Comparison of ENCODE assay signal across 19 cellular contexts in the genomic region with DNA sequence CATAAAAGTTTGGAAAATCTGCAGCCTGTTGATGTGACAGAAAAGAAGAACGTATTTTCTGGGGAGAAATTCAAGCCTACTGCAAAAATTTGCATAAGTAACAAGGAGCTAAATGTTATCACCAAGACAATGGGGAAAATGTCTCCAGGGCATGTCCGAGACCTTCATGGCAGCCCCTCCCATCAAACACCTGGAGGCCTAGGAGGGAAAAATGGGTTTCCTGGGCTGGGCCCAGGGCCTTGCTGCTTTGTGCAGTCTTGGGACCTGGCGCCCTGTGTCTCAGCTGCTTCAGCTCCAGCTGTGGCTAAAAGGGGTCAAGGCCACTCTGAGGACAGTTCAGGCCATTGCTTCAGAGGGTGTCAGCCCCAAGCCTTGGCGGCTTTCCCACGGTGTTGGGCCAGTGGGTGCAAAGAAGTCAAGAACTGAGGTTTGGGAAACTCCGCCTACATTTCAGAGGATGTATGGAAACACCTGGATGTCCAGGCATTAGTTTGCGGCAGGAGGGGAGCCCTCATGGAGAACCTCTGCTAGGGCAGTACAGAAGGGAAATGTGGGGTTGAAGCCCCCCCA. TPM values are rescaled to one million over a fixed set of nuclear protein-coding genes. Genes with fewer than 3 reads are reported as not detected.
DNase-seq lines count a peak whose midpoint lies in the region; ATAC-seq, FAIRE-seq and TF ChIP-seq lines count a peak whose summit lies in the region.
"Had no signal": no experiment of that assay in that cellular context is flagged by ENCODE, and none has a peak within 500 bp of the region (broad histone marks: within the 10 kb centered on the region; RNA-seq: fewer than 3 reads in every experiment).

No MANE protein-coding gene starts in this region.

- WGBS in HepG2 (ENCODE audit: low lambda C conversion rate) = 93% methylated on average over 6 of the region's 7 CpGs
- 100% methylated on average over 1 of the region's 7 CpGs for WGBS in right lobe of liver (ENCODE audit: insufficient coverage, low coverage, low lambda C conversion rate, missing lambda C conversion rate)
- 92% methylated on average over 7 of the region's 7 CpGs; no CpG with 5 or more reads in 1 of the 2 experiments for WGBS in H1 (ENCODE audit: extremely low coverage in 1 of 2, insufficient coverage in 1 of 2, insufficient read length in 1 of 2, insufficient replicate concordance in 2 of 2, low coverage in 1 of 2, low lambda C conversion rate in 2 of 2, missing lambda C conversion rate in 1 of 2), 2 experiments
- 97 to 100% (median 98%) methylated on average over 7 of the region's 7 CpGs for WGBS in spleen, 5 donors

- H2BK20ac ChIP-seq in H1 (ENCODE audit: low read length) = no peak overlapping the region

- no peak overlapping the region for H3K4me2 ChIP-seq in HepG2 (ENCODE audit: low read depth, low read length)
- no peak overlapping the region for H3K4me2 ChIP-seq in H1 (ENCODE audit: insufficient read depth in 1 of 2, low read depth in 2 of 2, low read length in 2 of 2)

- H3K4ac ChIP-seq in H1 (replicated peaks; ENCODE audit: insufficient read length, low read depth, low read length) = no peak overlapping the region

- H2BK5ac ChIP-seq in H1 (ENCODE audit: low read depth, low read length) = no peak overlapping the region

- DNase-seq in HepG2 (ENCODE audit: low spot score) (no peak), right lobe of liver (no peak), H1 (ENCODE audit: low read depth in 1 of 2, low spot score in 2 of 2) (no peak), spleen (peak; percentile 37), NCI-H82 treated with DMSO at 0.1 percent for 48 hours (lab: John Stamatoyannopoulos, UW; ENCODE audit: unreplicated experiment) (no peak)
- no peak for DNase-seq in stimulated activated CD4-positive, alpha-beta T cell treated with anti-CD3 and anti-CD28 coated beads, Interleukin-15, amount 100 ng/mL, for 24 hours
- DNase-seq: C1 segment of cervical spinal cord; Caco-2; CD4-positive, alpha-beta memory T cell; DMS153; DND-41; GF-D8; GOT3; H7; HFFc6 had no signal

- H4K8ac ChIP-seq in H1 (ENCODE audit: extremely low read depth, insufficient read depth, low read length) = 0 out of 2 replicates have a peak overlapping the region, but pooled peaks have one; percentile 25

- H3K27ac ChIP-seq in HepG2 (ENCODE audit: extremely low read length, insufficient read depth, low read length) = no peak overlapping the region
- H3K27ac ChIP-seq in right lobe of liver = no peak overlapping the region
- no peak overlapping the region for H3K27ac ChIP-seq in HEK293 (ENCODE audit: extremely low read depth, low read depth, low read length)
- no peak overlapping the region for H3K27ac ChIP-seq in H1 (ENCODE audit: low read depth, low read length)
- no peak overlapping the region for H3K27ac ChIP-seq in spleen

- CTCF ChIA-PET in HepG2 (lab: Yijun Ruan, JAX; ENCODE audit: low intra/inter-chr PET ratio, low total read pairs) = no interaction called here
- CTCF ChIA-PET in HEK293 (lab: Yijun Ruan, JAX) = no interaction called here
- CTCF ChIA-PET in H1 (lab: Charles Lee; ENCODE audit: partially characterized antibody) = no interaction called here

- ATAC-seq in HepG2 (no peak), right lobe of liver (no peak), GM18502 (IDR thresholded peaks at IDR 0.05; ENCODE audit: poor library complexity, unreplicated experiment) (no peak)
- ATAC-seq: HCT116 had no signal

- TF ChIP-seq RAD21 in HepG2 (CRISPR knock-in tag; IDR thresholded peaks at IDR 0.05) (no peak), H1 (IDR thresholded peaks at IDR 0.05 in 1 of 2, conservative IDR thresholded peaks at IDR 0.05 in 1 of 2; ENCODE audit: low read depth in 2 of 2, low read length in 2 of 2) (no peak)

- TF ChIP-seq EP300 in HepG2 (IDR thresholded peaks at IDR 0.05; ENCODE audit: low read depth in 2 of 2, low read length in 2 of 2) (no peak), HepG2 (CRISPR knock-in tag; IDR thresholded peaks at IDR 0.05; ENCODE audit: borderline replicate concordance) (no peak), H1 (IDR thresholded peaks at IDR 0.05; ENCODE audit: borderline replicate concordance in 1 of 2, low read depth in 2 of 2, low read length in 2 of 2) (no peak)

- intact Hi-C loops in HepG2 (cut with micrococcal nuclease; ENCODE audit: unreplicated experiment) (no loop called here), right lobe of liver (cut with DNase I) (no loop called here), spleen (cut with DNase I; ENCODE audit: low total_unique reads) (no loop called here)

- H3K4me1 ChIP-seq in HepG2 (ENCODE audit: insufficient read depth, low read length) = no peaks in the 10 kb centered on the region
- no peaks in the 10 kb centered on the region for H3K4me1 ChIP-seq in right lobe of liver
- H3K4me1 ChIP-seq in HEK293 (ENCODE audit: control insufficient read depth, insufficient read depth, low read length) = no peaks in the 10 kb centered on the region
- peaks cover 0 to 4% (median 0%) of the 10 kb centered on the region in 4 experiments; a peak in 1 of 7 replicates for H3K4me1 ChIP-seq in H1 (replicated peaks in 1 of 4; ENCODE audit: control insufficient read depth in 3 of 4, insufficient read depth in 4 of 4, low read length in 3 of 4)
- H3K4me1 ChIP-seq in spleen = peaks cover 0 to 18% (median 1%) of the 10 kb centered on the region in 6 donors
- H3K4me1 ChIP-seq: Caco-2 had no signal

- H3K27me3 ChIP-seq in HepG2 (ENCODE audit: control insufficient read depth in 1 of 2, insufficient read depth in 2 of 2, low read length in 2 of 2) (no peaks in the 10 kb centered on the region), right lobe of liver (no peaks in the 10 kb centered on the region), H1 (replicated peaks in 1 of 4; ENCODE audit: control insufficient read depth in 3 of 4, extremely low read depth in 1 of 4, insufficient read depth in 3 of 4, low read length in 3 of 4) (no peaks in the 10 kb centered on the region), spleen (replicated peaks in 1 of 7) (no peaks in the 10 kb centered on the region)

- no peak overlapping the region for H2BK120ac ChIP-seq in H1 (replicated peaks; ENCODE audit: low read depth, low read length)

- no peak overlapping the region for H2AK5ac ChIP-seq in H1 (ENCODE audit: low read depth, low read length)

- FAIRE-seq in HepG2 (lab: Jason Lieb, UNC) = no peak
- no peak for FAIRE-seq in H1 (lab: Jason Lieb, UNC)
- FAIRE-seq: GM12891 had no signal

- H3K14ac ChIP-seq in H1 (ENCODE audit: insufficient read length) = no peak overlapping the region

- no peaks in the 10 kb centered on the region for H3K23me2 ChIP-seq in H1 (ENCODE audit: low read depth, low read length)

- H3K36me3 ChIP-seq in HepG2 (replicated peaks in 1 of 2; ENCODE audit: control insufficient read depth in 1 of 2, insufficient read depth in 2 of 2, low read length in 2 of 2) = peaks cover 5 to 13% of the 10 kb centered on the region in 2 experiments
- H3K36me3 ChIP-seq in right lobe of liver = no peaks in the 10 kb centered on the region
- peaks cover 0 to 8% of the 10 kb centered on the region in 2 experiments; a peak in 1 of 3 replicates for H3K36me3 ChIP-seq in HEK293 (ENCODE audit: control insufficient read depth in 2 of 2, insufficient read depth in 1 of 2, low read length in 2 of 2)
- H3K36me3 ChIP-seq in H1 (ENCODE audit: control insufficient read depth in 2 of 4, insufficient read depth in 4 of 4, low read length in 3 of 4) = peaks cover 0 to 7% (median 0%) of the 10 kb centered on the region in 4 experiments; a peak in 1 of 8 replicates
- peaks cover 0 to 46% (median 15%) of the 10 kb centered on the region in 6 donors for H3K36me3 ChIP-seq in spleen

- H3K9ac ChIP-seq in HepG2 (ENCODE audit: insufficient read depth, low read depth, low read length) = no peak overlapping the region
- no peak overlapping the region for H3K9ac ChIP-seq in H1 (replicated peaks in 1 of 4; ENCODE audit: extremely low read depth in 1 of 4, low read depth in 3 of 4, low read length in 3 of 4)

- peaks cover 2% of the 10 kb centered on the region for H3K79me2 ChIP-seq in HepG2 (ENCODE audit: insufficient read depth, low read length)
- H3K79me2 ChIP-seq in H1 (ENCODE audit: control insufficient read depth in 1 of 2, insufficient read depth in 2 of 2, low read length in 2 of 2) = peaks cover 0 to 6% of the 10 kb centered on the region in 2 experiments; a peak in 1 of 4 replicates

- H4K91ac ChIP-seq in H1 (replicated peaks; ENCODE audit: insufficient read length, low read length) = no peak overlapping the region

- no peak overlapping the region for H2BK12ac ChIP-seq in H1 (ENCODE audit: low read depth, low read length)

- H3K9me3 ChIP-seq in HepG2 (ENCODE audit: low read length) (no peaks in the 10 kb centered on the region), right lobe of liver (no peaks in the 10 kb centered on the region), HEK293 (ENCODE audit: control insufficient read depth, insufficient read depth, low read depth, low read length) (no peaks in the 10 kb centered on the region), H1 (ENCODE audit: insufficient read depth in 2 of 2, low read depth in 1 of 2, low read length in 1 of 2) (no peaks in the 10 kb centered on the region), spleen (no peaks in the 10 kb centered on the region)
- H3K9me3 ChIP-seq: Caco-2 had no signal

- H3K79me1 ChIP-seq in H1 (ENCODE audit: low read depth, low read length) = no peaks in the 10 kb centered on the region

- H3K23ac ChIP-seq in H1 (ENCODE audit: insufficient read length) = no peak overlapping the region

- no peak overlapping the region for H3K18ac ChIP-seq in H1 (ENCODE audit: extremely low read depth, low read length)

- H3K4me3 ChIP-seq in HepG2 (replicated peaks in 1 of 3; ENCODE audit: insufficient read depth in 1 of 3, low read depth in 2 of 3, low read length in 3 of 3) = no peak overlapping the region
- H3K4me3 ChIP-seq in right lobe of liver = no peak overlapping the region
- no peak overlapping the region for H3K4me3 ChIP-seq in HEK293 (ENCODE audit: low read depth, low read length)
- H3K4me3 ChIP-seq in H1 (ENCODE audit: extremely low read depth in 1 of 4, insufficient read depth in 2 of 4, low read depth in 3 of 4, low read length in 4 of 4) = no peak overlapping the region
- no peak overlapping the region for H3K4me3 ChIP-seq in spleen

- TF ChIP-seq CTCF in HepG2 (CRISPR knock-in tag; IDR thresholded peaks at IDR 0.05) = no peak
- no peak for TF ChIP-seq CTCF in right lobe of liver (IDR thresholded peaks at IDR 0.05)
- no peak for TF ChIP-seq CTCF in HEK293 (tag by site-specific recombination; IDR thresholded peaks at IDR 0.05)
- no peak for TF ChIP-seq CTCF in H1 (IDR thresholded peaks at IDR 0.05; ENCODE audit: control extremely low read depth in 1 of 3, insufficient read depth in 1 of 3, low read depth in 1 of 3, low read length in 3 of 3)
- TF ChIP-seq CTCF in spleen (IDR thresholded peaks at IDR 0.05 in 8 of 11, conservative IDR thresholded peaks at IDR 0.05 in 3 of 11) = no peak

- H2AFZ ChIP-seq in HepG2 (ENCODE audit: low read length) (no peak overlapping the region), H1 (ENCODE audit: low read length) (no peak overlapping the region)

- POLR2A ChIA-PET in HepG2 (lab: Yijun Ruan, JAX) (no interaction called here), HEK293 (lab: Yijun Ruan, JAX) (no interaction called here), H1 (lab: Charles Lee; ENCODE audit: partially characterized antibody) (no interaction called here)

- no peak overlapping the region for H4K5ac ChIP-seq in H1 (ENCODE audit: insufficient read length, low read depth, low read length)

- no peak for TF ChIP-seq POLR2A in HepG2 (IDR thresholded peaks at IDR 0.05; ENCODE audit: insufficient read depth in 1 of 2, low read depth in 2 of 2, low read length in 2 of 2)
- no peak for TF ChIP-seq POLR2A in right lobe of liver (IDR thresholded peaks at IDR 0.05)
- TF ChIP-seq POLR2A in H1 (IDR thresholded peaks at IDR 0.05; ENCODE audit: control extremely low read depth in 1 of 2, low read depth in 2 of 2, low read length in 2 of 2) = no peak
- TF ChIP-seq POLR2A in spleen (IDR thresholded peaks at IDR 0.05) = no peak

- BruUV-seq in HepG2 (replicated peaks; lab: Mats Ljungman, UMichigan) = no TSS peak

- no peak overlapping the region for H2BK15ac ChIP-seq in H1 (ENCODE audit: low read length)

- H4K20me1 ChIP-seq in HepG2 (ENCODE audit: insufficient read depth, low read length) = no peaks in the 10 kb centered on the region
- H4K20me1 ChIP-seq in H1 (replicated peaks in 1 of 2; ENCODE audit: control insufficient read depth in 1 of 2, insufficient read depth in 2 of 2, low read length in 2 of 2) = no peaks in the 10 kb centered on the region

- in situ Hi-C loops in HepG2 (cut with HindIII; ENCODE audit: extremely low pct_ligation_motif_present, low pct_unique_long_range_greater_than_20kb) = no loop called here

- no peak overlapping the region for H3K56ac ChIP-seq in H1 (replicated peaks; ENCODE audit: insufficient read length, low read depth, low read length)

RNA-seq across cellular contexts. Expression of gene CERT1, which starts 13.1 kb away (rescaled TPM):
- total RNA-seq in HepG2 (2016; rRNA removed; fragmentation: Illumina TruSeq; extraction: Trizol) = 12.7 and 23.6 TPM in 2 replicates
- total RNA-seq in HepG2 (2016; cell fraction: cytosol; rRNA removed; fragmentation: Illumina TruSeq; extraction: Trizol; ENCODE audit: low read depth) = 6.2 and 10.7 TPM in 2 replicates
- 12.7 and 24.8 TPM in 2 replicates for total RNA-seq in HepG2 (2016; cell fraction: insoluble cytoplasmic fraction; rRNA removed; fragmentation: Illumina TruSeq; extraction: Trizol)
- 6.2 and 7.1 TPM in 2 replicates for total RNA-seq in HepG2 (2016; cell fraction: membrane; rRNA removed; fragmentation: Illumina TruSeq; extraction: Trizol)
- 17.7 and 20.0 TPM in 2 replicates for total RNA-seq in HepG2 (2016; cell fraction: nucleus; rRNA removed; fragmentation: Illumina TruSeq; extraction: Trizol)
- 8.2 and 8.6 TPM in 2 replicates for polyA plus RNA-seq in HepG2 (2011; rRNA removed)
- polyA plus RNA-seq in HepG2 (2011; cell fraction: cytosol; rRNA removed) = 3.4 and 4.2 TPM in 2 replicates
- 9.5 and 10.2 TPM in 2 replicates for polyA plus RNA-seq in HepG2 (2011; cell fraction: nucleus; rRNA removed)
- 15.3 and 20.7 TPM in 2 replicates for polyA plus RNA-seq in HepG2 (2012)
- polyA plus RNA-seq in HepG2 (2016; cell fraction: cytosol; fragmentation: Illumina TruSeq; extraction: Trizol; ENCODE audit: low read depth) = 0.44 and 0.67 TPM in 2 replicates
- 19.8 and 21.8 TPM in 2 replicates for polyA plus RNA-seq in HepG2 (2016; cell fraction: insoluble cytoplasmic fraction; fragmentation: Illumina TruSeq; extraction: Trizol; ENCODE audit: low read depth)
- polyA plus RNA-seq in HepG2 (2016; cell fraction: membrane; fragmentation: Illumina TruSeq; extraction: Trizol; ENCODE audit: low read depth) = 2.1 and 2.8 TPM in 2 replicates
- polyA plus RNA-seq in HepG2 (2016; cell fraction: nucleus; fragmentation: Illumina TruSeq; extraction: Trizol; ENCODE audit: insufficient read depth, low read depth) = 17.9 and 18.3 TPM in 2 replicates
- polyA minus RNA-seq in HepG2 (2011; rRNA and poly(A)+ RNA removed; ENCODE audit: low replicate concordance) = 11.3 and 12.2 TPM in 2 replicates
- 14.3 and 17.3 TPM in 2 replicates for polyA minus RNA-seq in HepG2 (2011; cell fraction: cytosol; rRNA and poly(A)+ RNA removed)
- polyA minus RNA-seq in HepG2 (2011; cell fraction: nucleus; rRNA and poly(A)+ RNA removed) = 46.6 and 47.9 TPM in 2 replicates
- 10 to 100 TPM; 14.6 to 25.5 (median 19.7) TPM for total RNA-seq in right lobe of liver
- 48.1 and 55.3 TPM in 2 replicates for total RNA-seq in H1 (2021; fragmentation: NEBNext Ultra II Directional; extraction: Animal tissue kit (Norgen Biotek cat#: 25700))
- polyA plus RNA-seq in H1 (2011; rRNA removed) = 7.8 and 10.2 TPM in 2 replicates
- polyA plus RNA-seq in H1 (2011; cell fraction: cytosol; rRNA removed) = 12.1 TPM
- polyA plus RNA-seq in H1 (2011; cell fraction: nucleus; rRNA removed) = 9.9 TPM
- 19.0 to 32.7 TPM (median 28.2 TPM) in 4 replicates for polyA plus RNA-seq in H1 (2012, experiment 1 of 2)
- polyA plus RNA-seq in H1 (2012, experiment 2 of 2) = 2.0 TPM
- polyA plus RNA-seq in H1 (2013, experiment 1 of 2) = 25.4 TPM
- polyA plus RNA-seq in H1 (2013, experiment 2 of 2) = 26.1 TPM
- polyA minus RNA-seq in H1 (2011; rRNA and poly(A)+ RNA removed) = 77.3 and 78.8 TPM in 2 replicates
- 30.8 TPM for polyA minus RNA-seq in H1 (2011; cell fraction: cytosol; rRNA and poly(A)+ RNA removed)
- polyA minus RNA-seq in H1 (2011; cell fraction: nucleus; rRNA and poly(A)+ RNA removed) = 28.7 TPM
- 10 to 100 TPM; 50.1 to 71.1 (median 52.3) TPM for total RNA-seq in spleen
- polyA plus RNA-seq in spleen = 10 to 100 TPM in 2 of 3 donors, 1 to 10 TPM in 1; 8.5 to 16.6 (median 11.6) TPM

RNA-seq across cellular contexts. Expression of gene POLK, which starts 13.4 kb away (rescaled TPM):
- 11.7 and 17.2 TPM in 2 replicates for total RNA-seq in HepG2 (2016; rRNA removed; fragmentation: Illumina TruSeq; extraction: Trizol)
- total RNA-seq in HepG2 (2016; cell fraction: cytosol; rRNA removed; fragmentation: Illumina TruSeq; extraction: Trizol; ENCODE audit: low read depth) = 1.6 and 2.7 TPM in 2 replicates
- 11.7 and 17.1 TPM in 2 replicates for total RNA-seq in HepG2 (2016; cell fraction: insoluble cytoplasmic fraction; rRNA removed; fragmentation: Illumina TruSeq; extraction: Trizol)
- total RNA-seq in HepG2 (2016; cell fraction: membrane; rRNA removed; fragmentation: Illumina TruSeq; extraction: Trizol) = 4.0 and 4.1 TPM in 2 replicates
- total RNA-seq in HepG2 (2016; cell fraction: nucleus; rRNA removed; fragmentation: Illumina TruSeq; extraction: Trizol) = 16.5 and 20.9 TPM in 2 replicates
- 7.8 and 8.6 TPM in 2 replicates for polyA plus RNA-seq in HepG2 (2011; rRNA removed)
- polyA plus RNA-seq in HepG2 (2011; cell fraction: cytosol; rRNA removed) = 2.6 and 3.4 TPM in 2 replicates
- polyA plus RNA-seq in HepG2 (2011; cell fraction: nucleus; rRNA removed) = 4.9 and 5.8 TPM in 2 replicates
- polyA plus RNA-seq in HepG2 (2012) = 5.9 and 6.9 TPM in 2 replicates
- polyA plus RNA-seq in HepG2 (2016; cell fraction: cytosol; fragmentation: Illumina TruSeq; extraction: Trizol; ENCODE audit: low read depth) = 0.16 TPM in 2 replicates
- 6.5 and 6.8 TPM in 2 replicates for polyA plus RNA-seq in HepG2 (2016; cell fraction: insoluble cytoplasmic fraction; fragmentation: Illumina TruSeq; extraction: Trizol; ENCODE audit: low read depth)
- 0.63 and 0.77 TPM in 2 replicates for polyA plus RNA-seq in HepG2 (2016; cell fraction: membrane; fragmentation: Illumina TruSeq; extraction: Trizol; ENCODE audit: low read depth)
- polyA plus RNA-seq in HepG2 (2016; cell fraction: nucleus; fragmentation: Illumina TruSeq; extraction: Trizol; ENCODE audit: insufficient read depth, low read depth) = 10.7 and 11.2 TPM in 2 replicates
- polyA minus RNA-seq in HepG2 (2011; rRNA and poly(A)+ RNA removed; ENCODE audit: low replicate concordance) = 3.7 and 13.3 TPM in 2 replicates
- polyA minus RNA-seq in HepG2 (2011; cell fraction: cytosol; rRNA and poly(A)+ RNA removed) = 6.9 and 7.8 TPM in 2 replicates
- polyA minus RNA-seq in HepG2 (2011; cell fraction: nucleus; rRNA and poly(A)+ RNA removed) = 28.2 and 32.2 TPM in 2 replicates
- total RNA-seq in right lobe of liver = 10 to 100 TPM; 11.5 to 16.3 (median 14.1) TPM
- total RNA-seq in H1 (2021; fragmentation: NEBNext Ultra II Directional; extraction: Animal tissue kit (Norgen Biotek cat#: 25700)) = 7.7 and 9.0 TPM in 2 replicates
- 1.2 and 2.0 TPM in 2 replicates for polyA plus RNA-seq in H1 (2011; rRNA removed)
- polyA plus RNA-seq in H1 (2011; cell fraction: cytosol; rRNA removed) = 3.6 TPM
- polyA plus RNA-seq in H1 (2011; cell fraction: nucleus; rRNA removed) = 3.4 TPM
- polyA plus RNA-seq in H1 (2012, experiment 1 of 2) = 2.3 to 5.7 TPM (median 2.8 TPM) in 4 replicates
- polyA plus RNA-seq in H1 (2012, experiment 2 of 2) = 0.12 TPM
- polyA plus RNA-seq in H1 (2013, experiment 1 of 2) = 4.4 TPM
- polyA plus RNA-seq in H1 (2013, experiment 2 of 2) = 4.5 TPM
- polyA minus RNA-seq in H1 (2011; rRNA and poly(A)+ RNA removed) = 10.1 and 18.9 TPM in 2 replicates
- polyA minus RNA-seq in H1 (2011; cell fraction: cytosol; rRNA and poly(A)+ RNA removed) = 5.9 TPM
- 11.8 TPM for polyA minus RNA-seq in H1 (2011; cell fraction: nucleus; rRNA and poly(A)+ RNA removed)
- total RNA-seq in spleen = 10 to 100 TPM; 33.2 to 56.6 (median 38.4) TPM
- polyA plus RNA-seq in spleen = 1 to 10 TPM; 4.1 to 5.9 (median 4.2) TPM
